29 cellular contexts compared by ENCODE assay signal in genomic region chr12:56248711-56249110, GRCh38. TPM values are rescaled to one million over a fixed set of nuclear protein-coding genes. Genes with fewer than 3 reads are reported as not detected.
A peak's percentile ranks its signal among the peaks of the same experiment; 100 is the strongest.
DNase-seq lines count a peak whose midpoint lies in the region; ATAC-seq, FAIRE-seq and TF ChIP-seq lines count a peak whose summit lies in the region.
"Had no signal": no experiment of that assay in that cellular context is flagged by ENCODE, and none has a peak within 500 bp of the region (broad histone marks: within the 10 kb centered on the region; RNA-seq: fewer than 3 reads in every experiment).

No MANE protein-coding gene starts in this region.

- H3K4me2 ChIP-seq in DND-41 (ENCODE audit: insufficient read depth, low read length) (no peak overlapping the region), H1 (ENCODE audit: insufficient read depth in 1 of 2, low read depth in 2 of 2, low read length in 2 of 2) (no peak overlapping the region), neural progenitor cell (no peak overlapping the region), PC-3 (ENCODE audit: low read length) (no peak overlapping the region)
- H3K4me2 ChIP-seq: PC-9 had no signal

- H3K27ac ChIP-seq in DND-41 (ENCODE audit: low read length) (no peak overlapping the region), HEK293 (ENCODE audit: extremely low read depth, low read depth, low read length) (peak overlapping the region; percentile 37; the same call in 1 of the 2 replicates), H1 (ENCODE audit: low read depth, low read length) (no peak overlapping the region), neural progenitor cell (no peak overlapping the region), PC-3 (ENCODE audit: low read length) (no peak overlapping the region)
- H3K27ac ChIP-seq: C4-2B, PC-9 had no signal

- H3K14ac ChIP-seq in H1 (ENCODE audit: insufficient read length): no peak overlapping the region

- no peak overlapping the region for H4K5ac ChIP-seq in H1 (ENCODE audit: insufficient read length, low read depth, low read length)

- H3K9ac ChIP-seq in DND-41 (ENCODE audit: low read depth, low read length) (no peak overlapping the region), H1 (replicated peaks in 1 of 4; ENCODE audit: extremely low read depth in 1 of 4, low read depth in 3 of 4, low read length in 3 of 4) (no peak overlapping the region), neural progenitor cell (no peak overlapping the region), PC-3 (ENCODE audit: low read length) (no peak overlapping the region)

- H3K4me3 ChIP-seq in DND-41 (ENCODE audit: low read depth in 1 of 2, low read length in 2 of 2) (no peak overlapping the region), HEK293 (ENCODE audit: low read depth, low read length) (no peak overlapping the region), H1 (ENCODE audit: extremely low read depth in 1 of 4, insufficient read depth in 2 of 4, low read depth in 3 of 4, low read length in 4 of 4) (no peak overlapping the region), neural progenitor cell (no peak overlapping the region), PC-3 (ENCODE audit: low read length) (no peak overlapping the region)
- H3K4me3 ChIP-seq: PC-9 had no signal

- no peak for TF ChIP-seq POLR2A in H1 (IDR thresholded peaks at IDR 0.05; ENCODE audit: control extremely low read depth in 1 of 2, low read depth in 2 of 2, low read length in 2 of 2)

- 0 out of 2 replicates have a peak, but pooled peaks cover 3% of the 10 kb centered on the region for H4K20me1 ChIP-seq in DND-41 (ENCODE audit: insufficient read depth, low read length)
- H4K20me1 ChIP-seq in H1 (replicated peaks in 1 of 2; ENCODE audit: control insufficient read depth in 1 of 2, insufficient read depth in 2 of 2, low read length in 2 of 2): peaks cover 0 to 6% of the 10 kb centered on the region in 2 experiments
- no peaks in the 10 kb centered on the region for H4K20me1 ChIP-seq in neural progenitor cell (ENCODE audit: low read depth)
- H4K20me1 ChIP-seq in PC-3 (ENCODE audit: low read length): no peaks in the 10 kb centered on the region

- H3K9me2 ChIP-seq in PC-3 (replicated peaks; ENCODE audit: low read length): no peaks in the 10 kb centered on the region

- H3K79me1 ChIP-seq in H1 (ENCODE audit: low read depth, low read length): no peaks in the 10 kb centered on the region

- H2BK12ac ChIP-seq in H1 (ENCODE audit: low read depth, low read length): no peak overlapping the region

- H2AFZ ChIP-seq in DND-41 (ENCODE audit: low read depth, low read length) (no peak overlapping the region), H1 (ENCODE audit: low read length) (no peak overlapping the region), neural progenitor cell (replicated peaks) (no peak overlapping the region), PC-3 (ENCODE audit: low read length) (no peak overlapping the region)
- H2AFZ ChIP-seq: PC-9 had no signal

- no peak overlapping the region for H2AK5ac ChIP-seq in H1 (ENCODE audit: low read depth, low read length)

- BruUV-seq in PC-3 (replicated peaks; lab: Mats Ljungman, UMichigan): no TSS peak

- TF ChIP-seq RAD21 in H1 (IDR thresholded peaks at IDR 0.05 in 1 of 2, conservative IDR thresholded peaks at IDR 0.05 in 1 of 2; ENCODE audit: low read depth in 2 of 2, low read length in 2 of 2): no peak

- H3K4me3 Mint-ChIP-seq in neural progenitor cell: peak overlapping the region; percentile 12
- H3K4me3 Mint-ChIP-seq: B cell; CD8-positive, alpha-beta T cell had no signal

- H2BK5ac ChIP-seq in H1 (ENCODE audit: low read depth, low read length): 0 out of 2 replicates have a peak overlapping the region, but pooled peaks have one; percentile 5

- H3F3A ChIP-seq in neural progenitor cell (ENCODE audit: low read depth) (no peaks in the 10 kb centered on the region), PC-3 (ENCODE audit: low read length, unreplicated experiment) (no peaks in the 10 kb centered on the region)

- peaks cover 83% of the 10 kb centered on the region for H3K36me3 ChIP-seq in DND-41 (ENCODE audit: insufficient read depth, low read length)
- H3K36me3 ChIP-seq in HEK293 (ENCODE audit: control insufficient read depth in 2 of 2, insufficient read depth in 1 of 2, low read length in 2 of 2): peaks cover 58 to 85% of the 10 kb centered on the region in 2 experiments
- peaks cover 42 to 78% (median 70%) of the 10 kb centered on the region in 4 experiments for H3K36me3 ChIP-seq in H1 (ENCODE audit: control insufficient read depth in 2 of 4, insufficient read depth in 4 of 4, low read length in 3 of 4)
- H3K36me3 ChIP-seq in neural progenitor cell: no peaks in the 10 kb centered on the region
- H3K36me3 ChIP-seq in PC-3 (ENCODE audit: low read depth, low read length): peaks cover 59% of the 10 kb centered on the region

- H2BK20ac ChIP-seq in H1 (ENCODE audit: low read length): no peak overlapping the region

- POLR2A ChIA-PET in HEK293 (lab: Yijun Ruan, JAX) (interaction anchor here (0.5 to 1.6 kb wide), 4 partner anchors 9 to 27 kb away, joined by 3 to 7 read pairs (median 4); partner anchors contain the start of genes ANKRD52 and RNF41), H1 (lab: Charles Lee; ENCODE audit: partially characterized antibody) (interaction anchor here (0.5 to 5.6 kb wide), 11 partner anchors 8 to 169 kb away, joined by 3 to 26 read pairs (median 5); partner anchors contain the start of genes ANKRD52, ERBB3 and MYL6), PC-3 (lab: Charles Lee; ENCODE audit: unreplicated experiment) (no interaction called here)

- H3K27ac Mint-ChIP-seq in neural progenitor cell: no peak overlapping the region
- H3K27ac Mint-ChIP-seq: B cell; CD8-positive, alpha-beta T cell had no signal

- H2BK120ac ChIP-seq in H1 (replicated peaks; ENCODE audit: low read depth, low read length): no peak overlapping the region

- no peak for TF ChIP-seq EP300 in H1 (IDR thresholded peaks at IDR 0.05; ENCODE audit: borderline replicate concordance in 1 of 2, low read depth in 2 of 2, low read length in 2 of 2)

- H3K9me3 ChIP-seq in DND-41 (ENCODE audit: insufficient read depth, low read length, severe bottlenecking) (no peaks in the 10 kb centered on the region), HEK293 (ENCODE audit: control insufficient read depth, insufficient read depth, low read depth, low read length) (no peaks in the 10 kb centered on the region), H1 (ENCODE audit: insufficient read depth in 2 of 2, low read depth in 1 of 2, low read length in 1 of 2) (no peaks in the 10 kb centered on the region), neural progenitor cell (ENCODE audit: low read depth) (no peaks in the 10 kb centered on the region), PC-3 (ENCODE audit: low read length) (no peaks in the 10 kb centered on the region)
- H3K9me3 ChIP-seq: Caco-2 had no signal

- no peaks in the 10 kb centered on the region for H3K23me2 ChIP-seq in H1 (ENCODE audit: low read depth, low read length)

- 97% methylated on average over 8 of the region's 8 CpGs; no CpG with 5 or more reads in 1 of the 2 experiments for WGBS in H1 (ENCODE audit: extremely low coverage in 1 of 2, insufficient coverage in 1 of 2, insufficient read length in 1 of 2, insufficient replicate concordance in 2 of 2, low coverage in 1 of 2, low lambda C conversion rate in 2 of 2, missing lambda C conversion rate in 1 of 2), 2 experiments

- no peak overlapping the region for H3K56ac ChIP-seq in H1 (replicated peaks; ENCODE audit: insufficient read length, low read depth, low read length)

- CTCF ChIA-PET in HEK293 (lab: Yijun Ruan, JAX) (interaction anchor here (1.3 kb wide), 1 partner anchor 41 kb away, joined by 7 read pairs; no protein-coding TSS in a partner anchor), H1 (lab: Charles Lee; ENCODE audit: partially characterized antibody) (interaction anchor here (0.9 to 4.5 kb wide), 7 partner anchors 9 to 58 kb away, joined by 3 to 33 read pairs (median 3); partner anchors contain the start of genes ANKRD52, RNF41 and SMARCC2), PC-3 (lab: Charles Lee) (interaction anchor here (0.6 kb wide), 1 partner anchor 19 kb away, joined by 3 read pairs; the partner anchor contains the start of gene SLC39A5)

- no peaks in the 10 kb centered on the region for H3K9me3 Mint-ChIP-seq in neural progenitor cell
- H3K9me3 Mint-ChIP-seq: CD8-positive, alpha-beta T cell had no signal

- FAIRE-seq in H1 (lab: Jason Lieb, UNC): no peak
- FAIRE-seq: GM12891, HepG2 had no signal

- H3K4ac ChIP-seq in H1 (replicated peaks; ENCODE audit: insufficient read length, low read depth, low read length): no peak overlapping the region

- no peak overlapping the region for H3K18ac ChIP-seq in H1 (ENCODE audit: extremely low read depth, low read length)

- no peak overlapping the region for H3K23ac ChIP-seq in H1 (ENCODE audit: insufficient read length)

- TF ChIP-seq CTCF in DND-41 (IDR thresholded peaks at IDR 0.05; ENCODE audit: borderline replicate concordance, extremely low read depth, low read length, poor library complexity, severe bottlenecking) (no peak), HEK293 (tag by site-specific recombination; IDR thresholded peaks at IDR 0.05) (no peak), H1 (IDR thresholded peaks at IDR 0.05; ENCODE audit: control extremely low read depth in 1 of 3, insufficient read depth in 1 of 3, low read depth in 1 of 3, low read length in 3 of 3) (no peak), neural progenitor cell (IDR thresholded peaks at IDR 0.05) (no peak), PC-3 (conservative IDR thresholded peaks at IDR 0.05; ENCODE audit: low read depth, low read length) (no peak)

- intact Hi-C loops in PC-3 (cut with micrococcal nuclease): no loop called here

- H3K27me3 Mint-ChIP-seq in neural progenitor cell (ENCODE audit: insufficient read depth, low read depth): peaks cover 5% of the 10 kb centered on the region
- H3K27me3 Mint-ChIP-seq: B cell had no signal

- no peaks in the 10 kb centered on the region for H3K27me3 ChIP-seq in DND-41 (ENCODE audit: insufficient read depth, low read length, poor library complexity)
- no peaks in the 10 kb centered on the region for H3K27me3 ChIP-seq in H1 (replicated peaks in 1 of 4; ENCODE audit: control insufficient read depth in 3 of 4, extremely low read depth in 1 of 4, insufficient read depth in 3 of 4, low read length in 3 of 4)
- no peaks in the 10 kb centered on the region for H3K27me3 ChIP-seq in neural progenitor cell
- H3K27me3 ChIP-seq in PC-3 (ENCODE audit: low read length): no peaks in the 10 kb centered on the region

- H2BK15ac ChIP-seq in H1 (ENCODE audit: low read length): no peak overlapping the region

- H3K79me2 ChIP-seq in DND-41 (ENCODE audit: insufficient read depth, low read length) (0 out of 2 replicates have a peak, but pooled peaks cover 2% of the 10 kb centered on the region), H1 (ENCODE audit: control insufficient read depth in 1 of 2, insufficient read depth in 2 of 2, low read length in 2 of 2) (no peaks in the 10 kb centered on the region), neural progenitor cell (ENCODE audit: low read depth) (no peaks in the 10 kb centered on the region), PC-3 (ENCODE audit: low read length) (no peaks in the 10 kb centered on the region)

- no peaks in the 10 kb centered on the region for H3K4me1 Mint-ChIP-seq in neural progenitor cell
- H3K4me1 Mint-ChIP-seq: B cell had no signal

- H4K91ac ChIP-seq in H1 (replicated peaks; ENCODE audit: insufficient read length, low read length): no peak overlapping the region

- peak; percentile 33; the same call in 1 of the 3 replicates for ATAC-seq in DND-41 (ENCODE audit: insufficient read depth, low read depth)
- ATAC-seq in HG03439 (IDR thresholded peaks at IDR 0.05; ENCODE audit: unreplicated experiment): no peak
- ATAC-seq in PC-3: no peak
- ATAC-seq in HG02798 (IDR thresholded peaks at IDR 0.05; ENCODE audit: poor library complexity, unreplicated experiment): no peak
- ATAC-seq: CD8-positive, alpha-beta T cell; HCT116; HepG2 had no signal

- H3K4me1 ChIP-seq in DND-41 (ENCODE audit: insufficient read depth, low read length) (no peaks in the 10 kb centered on the region), HEK293 (ENCODE audit: control insufficient read depth, insufficient read depth, low read length) (no peaks in the 10 kb centered on the region), H1 (replicated peaks in 1 of 4; ENCODE audit: control insufficient read depth in 3 of 4, insufficient read depth in 4 of 4, low read length in 3 of 4) (no peaks in the 10 kb centered on the region), neural progenitor cell (no peaks in the 10 kb centered on the region), PC-3 (ENCODE audit: insufficient read depth, low read length) (no peaks in the 10 kb centered on the region)
- H3K4me1 ChIP-seq: Caco-2 had no signal

- H4K8ac ChIP-seq in H1 (ENCODE audit: extremely low read depth, insufficient read depth, low read length): no peak overlapping the region

- DNase-seq in DND-41 (no peak), H1 (ENCODE audit: low read depth in 1 of 2, low spot score in 2 of 2) (no peak), neural progenitor cell (ENCODE audit: low spot score) (no peak), PC-3 (no peak)
- DNase-seq: Caco-2; CD8-positive, alpha-beta T cell; GF-D8; Kasumi-1; NCI-H1092 treated with DMSO at 0.1 percent for 48 hours; NCI-H1436 treated with DMSO at 0.1 percent for 48 hours; NCI-H1930; NCI-H446 treated with DMSO at 0.1 percent for 48 hours; NCI-H526; NCI-H82; NK-92 treated with Interleukin-12 subunit alpha and Interleukin-12 subunit beta, amount 100 ng/mL, for 24 hours; PC-9; RPMI8226; SHP77 treated with DMSO at 0.1 percent for 48 hours had no signal

- H3K36me3 Mint-ChIP-seq in neural progenitor cell: peaks cover 36% of the 10 kb centered on the region

RNA-seq across cellular contexts. Expression of gene ANKRD52, which starts 9.5 kb away (rescaled TPM):
- 34.1 and 36.3 TPM in 2 replicates for total RNA-seq in H1 (2021; fragmentation: NEBNext Ultra II Directional; extraction: Animal tissue kit (Norgen Biotek cat#: 25700))
- 14.0 and 20.7 TPM in 2 replicates for polyA plus RNA-seq in H1 (2011; rRNA removed)
- polyA plus RNA-seq in H1 (2011; cell fraction: cytosol; rRNA removed): 14.1 TPM
- 74.8 TPM for polyA plus RNA-seq in H1 (2011; cell fraction: nucleus; rRNA removed)
- polyA plus RNA-seq in H1 (2012, experiment 1 of 2): 19.5 to 26.6 TPM (median 22.1 TPM) in 4 replicates
- 14.4 TPM for polyA plus RNA-seq in H1 (2012, experiment 2 of 2)
- polyA plus RNA-seq in H1 (2013, experiment 1 of 2): 15.3 TPM
- polyA plus RNA-seq in H1 (2013, experiment 2 of 2): 14.7 TPM
- polyA minus RNA-seq in H1 (2011; rRNA and poly(A)+ RNA removed): 20.7 and 30.8 TPM in 2 replicates
- 14.5 TPM for polyA minus RNA-seq in H1 (2011; cell fraction: cytosol; rRNA and poly(A)+ RNA removed)
- 20.3 TPM for polyA minus RNA-seq in H1 (2011; cell fraction: nucleus; rRNA and poly(A)+ RNA removed)
- total RNA-seq in neural progenitor cell (ENCODE audit: low replicate concordance) (9.1 and 18.1 TPM in 2 replicates), PC-3 (2014; rRNA removed) (19.1 and 26.7 TPM in 2 replicates)

RNA-seq across cellular contexts. Expression of gene COQ10A, which starts 18.0 kb away (rescaled TPM):
- 21.8 and 22.8 TPM in 2 replicates for total RNA-seq in H1 (2021; fragmentation: NEBNext Ultra II Directional; extraction: Animal tissue kit (Norgen Biotek cat#: 25700))
- 39.5 and 42.9 TPM in 2 replicates for polyA plus RNA-seq in H1 (2011; rRNA removed)
- 53.3 TPM for polyA plus RNA-seq in H1 (2011; cell fraction: cytosol; rRNA removed)
- 48.1 TPM for polyA plus RNA-seq in H1 (2011; cell fraction: nucleus; rRNA removed)
- polyA plus RNA-seq in H1 (2012, experiment 1 of 2): 24.5 to 27.2 TPM (median 25.7 TPM) in 4 replicates
- polyA plus RNA-seq in H1 (2012, experiment 2 of 2): 19.3 TPM
- 22.4 TPM for polyA plus RNA-seq in H1 (2013, experiment 1 of 2)
- polyA plus RNA-seq in H1 (2013, experiment 2 of 2): 20.7 TPM
- 28.1 and 29.9 TPM in 2 replicates for polyA minus RNA-seq in H1 (2011; rRNA and poly(A)+ RNA removed)
- 13.4 TPM for polyA minus RNA-seq in H1 (2011; cell fraction: cytosol; rRNA and poly(A)+ RNA removed)
- polyA minus RNA-seq in H1 (2011; cell fraction: nucleus; rRNA and poly(A)+ RNA removed): 21.5 TPM
- total RNA-seq in neural progenitor cell (ENCODE audit: low replicate concordance) (32.1 and 41.8 TPM in 2 replicates), PC-3 (2014; rRNA removed) (9.2 and 9.8 TPM in 2 replicates)

RNA-seq across cellular contexts. Expression of gene SLC39A5, which starts 18.9 kb away (rescaled TPM):
- total RNA-seq in H1 (2021; fragmentation: NEBNext Ultra II Directional; extraction: Animal tissue kit (Norgen Biotek cat#: 25700)): 0.25 TPM in 1 of 2 replicates, not detected in the other
- polyA plus RNA-seq in H1 (2011; rRNA removed): 0.27 and 0.75 TPM in 2 replicates
- 0.48 TPM for polyA plus RNA-seq in H1 (2011; cell fraction: cytosol; rRNA removed)
- polyA plus RNA-seq in H1 (2011; cell fraction: nucleus; rRNA removed): 2.7 TPM
- polyA plus RNA-seq in H1 (2012, experiment 1 of 2): 0.27 to 0.88 TPM (median 0.51 TPM) in 3 of 4 replicates, not detected in the other
- 0.24 TPM for polyA plus RNA-seq in H1 (2012, experiment 2 of 2)
- 0.04 TPM for polyA plus RNA-seq in H1 (2013, experiment 1 of 2)
- 0.09 TPM for polyA plus RNA-seq in H1 (2013, experiment 2 of 2)
- polyA minus RNA-seq in H1 (2011; rRNA and poly(A)+ RNA removed): 0.47 TPM in 1 of 2 replicates, not detected in the other
- not detected for polyA minus RNA-seq in H1 (2011; cell fraction: cytosol; rRNA and poly(A)+ RNA removed)
- not detected for polyA minus RNA-seq in H1 (2011; cell fraction: nucleus; rRNA and poly(A)+ RNA removed)
- total RNA-seq in neural progenitor cell (ENCODE audit: low replicate concordance) (0.54 and 1.5 TPM in 2 replicates), PC-3 (2014; rRNA removed) (0.18 TPM in 1 of 2 replicates, not detected in the other)
- total RNA-seq: A673; CD8-positive, alpha-beta T cell; H4; M059J had no signal

RNA-seq across cellular contexts. Expression of gene NABP2, which starts 24.6 kb away (rescaled TPM):
- 56.1 and 58.1 TPM in 2 replicates for total RNA-seq in H1 (2021; fragmentation: NEBNext Ultra II Directional; extraction: Animal tissue kit (Norgen Biotek cat#: 25700))
- polyA plus RNA-seq in H1 (2011; rRNA removed): 59.8 and 67.5 TPM in 2 replicates
- polyA plus RNA-seq in H1 (2011; cell fraction: cytosol; rRNA removed): 71.4 TPM
- polyA plus RNA-seq in H1 (2011; cell fraction: nucleus; rRNA removed): 29.7 TPM
- polyA plus RNA-seq in H1 (2012, experiment 1 of 2): 58.0 to 64.0 TPM (median 61.5 TPM) in 4 replicates
- polyA plus RNA-seq in H1 (2012, experiment 2 of 2): 60.6 TPM
- 31.7 TPM for polyA plus RNA-seq in H1 (2013, experiment 1 of 2)
- 32.1 TPM for polyA plus RNA-seq in H1 (2013, experiment 2 of 2)
- polyA minus RNA-seq in H1 (2011; rRNA and poly(A)+ RNA removed): 34.2 and 41.0 TPM in 2 replicates
- polyA minus RNA-seq in H1 (2011; cell fraction: cytosol; rRNA and poly(A)+ RNA removed): 17.3 TPM
- polyA minus RNA-seq in H1 (2011; cell fraction: nucleus; rRNA and poly(A)+ RNA removed): 9.0 TPM
- total RNA-seq in neural progenitor cell (ENCODE audit: low replicate concordance) (27.9 and 40.9 TPM in 2 replicates), PC-3 (2014; rRNA removed) (91.6 and 98.6 TPM in 2 replicates)

RNA-seq across cellular contexts. Expression of gene RNF41, which starts 27.0 kb away (rescaled TPM):
- total RNA-seq in H1 (2021; fragmentation: NEBNext Ultra II Directional; extraction: Animal tissue kit (Norgen Biotek cat#: 25700)): 55.0 and 55.5 TPM in 2 replicates
- polyA plus RNA-seq in H1 (2011; rRNA removed): 98.6 and 127 TPM in 2 replicates
- 95.6 TPM for polyA plus RNA-seq in H1 (2011; cell fraction: cytosol; rRNA removed)
- polyA plus RNA-seq in H1 (2011; cell fraction: nucleus; rRNA removed): 124 TPM
- 48.0 to 59.3 TPM (median 52.6 TPM) in 4 replicates for polyA plus RNA-seq in H1 (2012, experiment 1 of 2)
- polyA plus RNA-seq in H1 (2012, experiment 2 of 2): 50.1 TPM
- polyA plus RNA-seq in H1 (2013, experiment 1 of 2): 36.2 TPM
- 36.3 TPM for polyA plus RNA-seq in H1 (2013, experiment 2 of 2)
- 296 and 367 TPM in 2 replicates for polyA minus RNA-seq in H1 (2011; rRNA and poly(A)+ RNA removed)
- 92.4 TPM for polyA minus RNA-seq in H1 (2011; cell fraction: cytosol; rRNA and poly(A)+ RNA removed)
- polyA minus RNA-seq in H1 (2011; cell fraction: nucleus; rRNA and poly(A)+ RNA removed): 94.9 TPM
- total RNA-seq in neural progenitor cell (ENCODE audit: low replicate concordance) (52.1 and 68.9 TPM in 2 replicates), PC-3 (2014; rRNA removed) (43.9 and 52.1 TPM in 2 replicates)
